ENCODE assay signal across 10 cellular contexts in the genomic region with DNA sequence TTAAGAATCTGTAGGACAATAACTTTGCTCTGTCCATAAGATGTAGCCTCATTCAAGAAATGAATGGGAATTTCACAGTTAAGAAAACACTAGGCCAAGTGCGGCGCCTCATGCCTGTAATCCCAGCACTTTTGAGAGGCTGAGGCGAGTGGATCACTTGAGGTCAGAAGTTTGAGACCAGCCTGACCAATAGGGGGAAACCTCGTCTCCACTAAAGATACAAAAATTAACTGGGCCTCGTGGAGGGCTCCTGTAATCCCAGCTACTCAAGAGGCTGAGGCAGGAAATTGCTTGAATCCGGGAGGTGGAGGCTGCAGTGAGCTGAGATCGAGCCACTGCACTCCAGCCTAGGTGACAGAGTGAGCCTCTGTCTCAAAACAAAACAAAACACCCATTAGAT. TPM values are rescaled to one million over a fixed set of nuclear protein-coding genes. Genes with fewer than 3 reads are reported as not detected.
A peak's percentile ranks its signal among the peaks of the same experiment; 100 is the strongest.
DNase-seq lines count a peak whose midpoint lies in the region; ATAC-seq and TF ChIP-seq lines count a peak whose summit lies in the region.
"Had no signal": no experiment of that assay in that cellular context is flagged by ENCODE, and none has a peak within 500 bp of the region (broad histone marks: within the 10 kb centered on the region; RNA-seq: fewer than 3 reads in every experiment).

No MANE protein-coding gene starts in this region.

- WGBS in GM23248 (ENCODE audit: low coverage in 1 of 2, low lambda C conversion rate in 2 of 2, missing lambda C conversion rate in 2 of 2), 2 experiments: 43 to 44% methylated on average over 7 of the region's 7 CpGs
- 62% methylated on average over 7 of the region's 7 CpGs for WGBS in SK-N-SH (ENCODE audit: low lambda C conversion rate)
- WGBS in heart right ventricle, 2 donors: 25 to 28% methylated on average over 7 of the region's 7 CpGs

- H3K9me2 ChIP-seq in GM23248 (ENCODE audit: insufficient read depth) (no peaks in the 10 kb centered on the region), SK-N-SH (no peaks in the 10 kb centered on the region)

- H3K4me2 ChIP-seq in GM23248 (ENCODE audit: unreplicated experiment) (no peak overlapping the region), SK-N-SH (no peak overlapping the region)

- H3K4me1 ChIP-seq in GM23248 (ENCODE audit: insufficient read depth) (peaks cover 6% of the 10 kb centered on the region), SK-N-SH (ENCODE audit: control insufficient read depth in 1 of 2, insufficient read depth in 2 of 2, low read depth in 1 of 2, low read length in 1 of 2) (peaks cover 0 to 20% of the 10 kb centered on the region in 2 experiments; a peak in 2 of 4 replicates), heart right ventricle (peaks cover 0 to 34% (median 16%) of the 10 kb centered on the region in 9 donors)

- H3K9me3 ChIP-seq in GM23248 (ENCODE audit: low read depth): no peaks in the 10 kb centered on the region
- no peaks in the 10 kb centered on the region for H3K9me3 ChIP-seq in SK-N-SH
- H3K9me3 ChIP-seq in heart right ventricle: no peaks in the 10 kb centered on the region

- H3K27ac ChIP-seq in GM23248: peak overlapping the region; percentile 11
- peak overlapping the region in 1 of 2 experiments; percentile 7; a peak in 1 of 4 replicates for H3K27ac ChIP-seq in SK-N-SH (ENCODE audit: low read depth in 2 of 2, low read length in 1 of 2)
- H3K27ac ChIP-seq in heart right ventricle: peak overlapping the region in 4 of 10 donors; percentile 4 to 46 (median 17)
- H3K27ac ChIP-seq: SJSA1 had no signal

- no peaks in the 10 kb centered on the region for H4K20me1 ChIP-seq in GM23248 (ENCODE audit: insufficient read depth)
- 0 out of 2 replicates have a peak, but pooled peaks cover 19% of the 10 kb centered on the region for H4K20me1 ChIP-seq in SK-N-SH (ENCODE audit: insufficient read depth)

- DNase-seq in A172 (ENCODE audit: low spot score) (peak; percentile 25), GM23248 (peak; percentile 51), SK-N-SH (no peak), heart right ventricle (no peak), activated gamma-delta T cell (lab: John Stamatoyannopoulos, UW) (no peak), sciatic nerve (ENCODE audit: low spot score) (no peak)
- no peak for DNase-seq in stimulated activated naive CD8-positive, alpha-beta T cell treated with anti-CD3 and anti-CD28 coated beads, Interleukin-15, Interleukin-2, amounts not matched to agents 100 U/mL and 50 U/mL, for 24 hours
- DNase-seq: head of caudate nucleus had no signal

- H3K36me3 ChIP-seq in GM23248 (ENCODE audit: low read depth) (peaks cover 54% of the 10 kb centered on the region), SK-N-SH (replicated peaks in 1 of 2; ENCODE audit: control insufficient read depth in 1 of 2, insufficient read depth in 2 of 2, low read length in 1 of 2) (peaks cover 63 to 74% of the 10 kb centered on the region in 2 experiments), heart right ventricle (peaks cover 0 to 78% (median 9%) of the 10 kb centered on the region in 9 donors)

- ATAC-seq in heart right ventricle (peak in 3 of 8 donors; percentile 40 to 58 (median 44)), HG03432 (IDR thresholded peaks at IDR 0.05; ENCODE audit: unreplicated experiment) (no peak), sciatic nerve (no peak)
- no peak for ATAC-seq in stimulated activated naive CD8-positive, alpha-beta T cell treated with anti-CD3 and anti-CD28 coated beads, Interleukin-15, Interleukin-2, amounts not matched to agents 100 U/mL and 50 U/mL, for 24 hours

- H3K9ac ChIP-seq in GM23248: peak overlapping the region; percentile 8; the same call in 1 of the 2 replicates
- H3K9ac ChIP-seq in SK-N-SH: no peak overlapping the region

- intact Hi-C loops in heart right ventricle (cut with DNase I) (loop anchor here in 1 of 10 donors (10.0 kb wide), 1 partner anchor 194 kb away; no protein-coding TSS in a partner anchor), sciatic nerve (cut with DNase I) (no loop called here)

- H2AFZ ChIP-seq in GM23248: no peak overlapping the region
- no peak overlapping the region for H2AFZ ChIP-seq in SK-N-SH (ENCODE audit: low read depth)

- peaks cover 89% of the 10 kb centered on the region for H3K79me2 ChIP-seq in GM23248 (ENCODE audit: insufficient read depth)
- H3K79me2 ChIP-seq in SK-N-SH (ENCODE audit: insufficient read depth): peaks cover 51% of the 10 kb centered on the region

- no peak for TF ChIP-seq RAD21 in SK-N-SH (IDR thresholded peaks at IDR 0.05; ENCODE audit: low read length)

- H3K4me3 ChIP-seq in GM23248 (no peak overlapping the region), SK-N-SH (ENCODE audit: low read depth in 2 of 2, low read length in 1 of 2) (no peak overlapping the region), heart right ventricle (no peak overlapping the region)
- H3K4me3 ChIP-seq: SJSA1 had no signal

- H3F3A ChIP-seq in GM23248 (ENCODE audit: insufficient read depth) (peaks cover 67% of the 10 kb centered on the region), SK-N-SH (replicated peaks; ENCODE audit: insufficient read depth) (peaks cover 63% of the 10 kb centered on the region)

- CTCF ChIA-PET in SK-N-SH (lab: Yijun Ruan, JAX): interaction anchor here (1.3 to 2.4 kb wide), 2 partner anchors 25 to 197 kb away, joined by 3 to 12 read pairs; no protein-coding TSS in a partner anchor

- H3K27me3 ChIP-seq in GM23248 (replicated peaks; ENCODE audit: insufficient read depth) (no peaks in the 10 kb centered on the region), SK-N-SH (ENCODE audit: insufficient read depth) (no peaks in the 10 kb centered on the region), heart right ventricle (no peaks in the 10 kb centered on the region)
- H3K27me3 ChIP-seq: SJSA1 had no signal

- POLR2A ChIA-PET in SK-N-SH (lab: Yijun Ruan, JAX): no interaction called here

- TF ChIP-seq EP300 in SK-N-SH (IDR thresholded peaks at IDR 0.05; ENCODE audit: borderline replicate concordance in 1 of 2, low read depth in 1 of 2, low read length in 1 of 2): no peak

- in situ Hi-C loops in GM23248 (cut with MboI): no loop called here

- TF ChIP-seq CTCF in SK-N-SH (IDR thresholded peaks at IDR 0.05): peak; percentile 40
- peak in 5 of 9 donors; percentile 11 to 40 (median 30) for TF ChIP-seq CTCF in heart right ventricle (IDR thresholded peaks at IDR 0.05)

TF ChIP-seq in SK-N-SH, 30 proteins besides CTCF, POLR2A, EP300 and RAD21 (continues in another document):
- TF ChIP-seq, protein P1, sequence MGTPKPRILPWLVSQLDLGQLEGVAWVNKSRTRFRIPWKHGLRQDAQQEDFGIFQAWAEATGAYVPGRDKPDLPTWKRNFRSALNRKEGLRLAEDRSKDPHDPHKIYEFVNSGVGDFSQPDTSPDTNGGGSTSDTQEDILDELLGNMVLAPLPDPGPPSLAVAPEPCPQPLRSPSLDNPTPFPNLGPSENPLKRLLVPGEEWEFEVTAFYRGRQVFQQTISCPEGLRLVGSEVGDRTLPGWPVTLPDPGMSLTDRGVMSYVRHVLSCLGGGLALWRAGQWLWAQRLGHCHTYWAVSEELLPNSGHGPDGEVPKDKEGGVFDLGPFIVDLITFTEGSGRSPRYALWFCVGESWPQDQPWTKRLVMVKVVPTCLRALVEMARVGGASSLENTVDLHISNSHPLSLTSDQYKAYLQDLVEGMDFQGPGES (IDR thresholded peaks at IDR 0.05; ENCODE audit: low read depth, low read length): no peak
- no peak for TF ChIP-seq MAX (IDR thresholded peaks at IDR 0.05; ENCODE audit: low read depth)
- no peak for TF ChIP-seq CHD2 (IDR thresholded peaks at IDR 0.05; ENCODE audit: low read length, partially characterized antibody)
- no peak for TF ChIP-seq GABPA (IDR thresholded peaks at IDR 0.05; ENCODE audit: low read depth)
- no peak for TF ChIP-seq EZH2phosphoT487 (IDR thresholded peaks at IDR 0.05; ENCODE audit: borderline replicate concordance, low read depth)
- no peak for TF ChIP-seq YY1 (IDR thresholded peaks at IDR 0.05; ENCODE audit: low read depth)
- TF ChIP-seq RCOR1 (IDR thresholded peaks at IDR 0.05; ENCODE audit: low read length): no peak
- TF ChIP-seq TAF1 (IDR thresholded peaks at IDR 0.05; ENCODE audit: borderline replicate concordance, low read depth, low read length): no peak
- no peak for TF ChIP-seq RXRA (IDR thresholded peaks at IDR 0.05; ENCODE audit: borderline replicate concordance, low read depth)
- no peak for TF ChIP-seq FOXJ3 (CRISPR knock-in tag; IDR thresholded peaks at IDR 0.05)
- no peak for TF ChIP-seq USF1 (IDR thresholded peaks at IDR 0.05; ENCODE audit: borderline replicate concordance, low read depth)

RNA-seq across cellular contexts. Expression of gene RSL1D1, which starts 19.9 kb away (rescaled TPM):
- total RNA-seq in A172 (2014; rRNA removed; shearing (Covaris generic)): 345 and 364 TPM in 2 replicates
- 150 and 213 TPM in 2 replicates for total RNA-seq in GM23248 (2014; rRNA removed; shearing (Covaris generic))
- 240 and 274 TPM in 2 replicates for polyA plus RNA-seq in GM23248 (2016; fragmentation: Nextera tagmentation; extraction: Ambion mirVana)
- polyA plus RNA-seq in SK-N-SH (2012; rRNA removed): 38.0 and 51.8 TPM in 2 replicates
- polyA plus RNA-seq in SK-N-SH (2012; cell fraction: cytosol; rRNA removed): 82.3 and 126 TPM in 2 replicates
- polyA plus RNA-seq in SK-N-SH (2012; cell fraction: nucleus; rRNA removed): 5.7 and 18.1 TPM in 2 replicates
- total RNA-seq in heart right ventricle: 100 to 1,000 TPM in 6 of 10 donors, 10 to 100 TPM in 4; 89.4 to 133 (median 105) TPM
- 10 to 100 TPM; 24.7 to 63.3 TPM for polyA plus RNA-seq in heart right ventricle
- total RNA-seq in sciatic nerve: 104 TPM

RNA-seq across cellular contexts. Expression of gene GSPT1, which starts 44.6 kb away (rescaled TPM):
- total RNA-seq in A172 (2014; rRNA removed; shearing (Covaris generic)): 124 and 161 TPM in 2 replicates
- 72.8 and 78.7 TPM in 2 replicates for total RNA-seq in GM23248 (2014; rRNA removed; shearing (Covaris generic))
- polyA plus RNA-seq in GM23248 (2016; fragmentation: Nextera tagmentation; extraction: Ambion mirVana) (108 and 112 TPM in 2 replicates), SK-N-SH (2012; rRNA removed) (41.5 and 45.7 TPM in 2 replicates), heart right ventricle (10 to 100 TPM; 17.0 to 54.2 TPM)
- polyA plus RNA-seq in SK-N-SH (2012; cell fraction: cytosol; rRNA removed): 58.4 and 75.8 TPM in 2 replicates
- 24.2 and 54.7 TPM in 2 replicates for polyA plus RNA-seq in SK-N-SH (2012; cell fraction: nucleus; rRNA removed)
- total RNA-seq in heart right ventricle (100 to 1,000 TPM in 3 of 10 donors, 10 to 100 TPM in 7; 85.5 to 117 (median 95.1) TPM), sciatic nerve (82.7 TPM)

Comparison
In these comparisons a context has a peak if more than half of its experiments do, and no peak if none do; other contexts are left out.
1. DNase-seq: peak in A172 (single experiment) and GM23248 (single experiment); none in SK-N-SH (single experiment), heart right ventricle (0 of 2), stimulated activated naive CD8-positive, alpha-beta T cell treated with anti-CD3 and anti-CD28 coated beads, Interleukin-15, Interleukin-2, amounts not matched to agents 100 U/mL and 50 U/mL, for 24 hours (single experiment), activated gamma-delta T cell (single experiment) and sciatic nerve (single experiment).